ENCODE assay signal across 18 cellular contexts in genomic region chr11:71096751-71097388, GRCh38.
A peak's percentile ranks its signal among the peaks of the same experiment; 100 is the strongest.
DNase-seq lines count a peak whose midpoint lies in the region; ATAC-seq, FAIRE-seq and TF ChIP-seq lines count a peak whose summit lies in the region.
"Had no signal": no experiment of that assay in that cellular context is flagged by ENCODE, and none has a peak within 500 bp of the region (broad histone marks: within the 10 kb centered on the region; RNA-seq: fewer than 3 reads in every experiment).

No MANE protein-coding gene starts in this region.

- no peaks in the 10 kb centered on the region for H3K9me3 ChIP-seq in gastrocnemius medialis
- H3K9me3 ChIP-seq: Peyer's patch, SJSA1 had no signal

- no peak for TF ChIP-seq POLR2A in gastrocnemius medialis (IDR thresholded peaks at IDR 0.05)

- DNase-seq in A172 (ENCODE audit: low spot score) (peak; percentile 61), LHCN-M2 (ENCODE audit: low read depth) (peak; percentile 50), bronchial epithelial cell (ENCODE audit: low read depth) (peak; percentile 10), myocyte (ENCODE audit: low read depth) (peak; percentile 16), NCI-H2171 treated with DMSO at 0.1 percent for 48 hours (lab: John Stamatoyannopoulos, UW) (no peak), gastrocnemius medialis (no peak), ureter (ENCODE audit: low spot score) (no peak)
- DNase-seq: 8988T, DMS153, NCI-H1092 treated with DMSO at 0.1 percent for 48 hours, NCI-H187, NCI-H82, Peyer's patch had no signal

- ATAC-seq in gastrocnemius medialis (no peak), HG03045 (IDR thresholded peaks at IDR 0.05; ENCODE audit: unreplicated experiment) (no peak)
- ATAC-seq: K562 had no signal

- H3K27me3 ChIP-seq in bronchial epithelial cell (ENCODE audit: control insufficient read depth, insufficient read depth, low read length) (no peaks in the 10 kb centered on the region), gastrocnemius medialis (peaks cover 0 to 9% (median 0%) of the 10 kb centered on the region in 3 donors)
- H3K27me3 ChIP-seq: Peyer's patch, SJSA1 had no signal

- no peak overlapping the region for H3K27ac ChIP-seq in gastrocnemius medialis
- H3K27ac ChIP-seq: Peyer's patch, SJSA1 had no signal

- in situ Hi-C loops in gastrocnemius medialis (cut with MboI; ENCODE audit: low sequenced_read_pairs in 4 of 4), result no loop called here

- H3K4me1 ChIP-seq in gastrocnemius medialis, result no peaks in the 10 kb centered on the region
- H3K4me1 ChIP-seq: Peyer's patch had no signal

- H3K36me3 ChIP-seq in bronchial epithelial cell (ENCODE audit: control insufficient read depth, insufficient read depth, low read length) (no peaks in the 10 kb centered on the region), gastrocnemius medialis (no peaks in the 10 kb centered on the region)
- H3K36me3 ChIP-seq: Peyer's patch, SJSA1 had no signal

- TF ChIP-seq CTCF in bronchial epithelial cell (IDR thresholded peaks at IDR 0.05; ENCODE audit: insufficient read depth, low read length, severe bottlenecking) (no peak), gastrocnemius medialis (IDR thresholded peaks at IDR 0.05 in 4 of 5, conservative IDR thresholded peaks at IDR 0.05 in 1 of 5) (no peak)

- intact Hi-C loops in gastrocnemius medialis (cut with DNase I; ENCODE audit: low total_unique reads), result no loop called here

- H3K4me3 ChIP-seq in bronchial epithelial cell (ENCODE audit: low read depth, low read length) (no peak overlapping the region), gastrocnemius medialis (no peak overlapping the region)
- H3K4me3 ChIP-seq: K562, Peyer's patch, SJSA1 had no signal

- FAIRE-seq in bronchial epithelial cell (lab: Jason Lieb, UNC), result peak; percentile 82
- FAIRE-seq: GM12891, GM19239, K562 had no signal

Comparison
In these comparisons a context has a peak if more than half of its experiments do, and no peak if none do; other contexts are left out.
1. DNase-seq: peak in A172 (single experiment), LHCN-M2 (single experiment), bronchial epithelial cell (single experiment) and myocyte (single experiment); none in NCI-H2171 treated with DMSO at 0.1 percent for 48 hours (single experiment), gastrocnemius medialis (0 of 2) and ureter (single experiment).